ENCODE assay signal across 1 cellular context in the genomic region with DNA sequence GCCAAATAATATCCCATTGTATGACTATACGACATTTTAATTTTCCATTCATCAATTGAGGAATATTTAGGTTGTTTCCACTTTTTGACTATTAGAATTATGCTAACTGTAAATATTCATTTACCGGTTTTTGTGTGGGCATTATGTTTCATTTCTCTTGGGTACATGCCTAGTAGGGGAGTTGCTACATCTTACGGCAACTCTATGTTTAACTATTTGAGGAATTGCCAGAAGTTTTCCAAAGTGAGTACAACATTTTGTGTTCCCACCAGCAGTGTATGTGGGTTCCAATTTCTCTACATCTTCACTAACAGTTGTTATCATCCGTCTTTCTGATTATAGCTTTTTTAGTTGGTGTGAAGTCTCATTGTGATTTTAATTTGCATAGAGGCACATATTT.
TF ChIP-seq lines count a peak whose summit lies in the region.

No MANE protein-coding gene starts in this region.

TF ChIP-seq in IMR-90, 13 proteins besides CTCF, POLR2A, EP300 and RAD21:
- TF ChIP-seq BHLHE40 (IDR thresholded peaks at IDR 0.05; ENCODE audit: low read depth, low read length): no peak
- TF ChIP-seq MXI1 (IDR thresholded peaks at IDR 0.05; ENCODE audit: borderline replicate concordance, low read depth, low read length): no peak
- no peak for TF ChIP-seq MAZ (IDR thresholded peaks at IDR 0.05; ENCODE audit: borderline replicate concordance, low read depth, low read length)
